ENCODE assay signal across 26 cellular contexts in genomic region chr1:3386603-3387002, GRCh38.
"Had no signal": no experiment of that assay in that cellular context is flagged by ENCODE, and none has a peak within 500 bp of the region (broad histone marks: within the 10 kb centered on the region; RNA-seq: fewer than 3 reads in every experiment).

No MANE protein-coding gene starts in this region.

- H3K27ac ChIP-seq: stomach, suprapubic skin, testis, thyroid gland, tibial nerve, transverse colon, upper lobe of left lung, upper lobe of right lung, uterus, vagina had no signal

- H3K27me3 ChIP-seq: testis, thyroid gland, tibial artery, upper lobe of left lung had no signal

- ATAC-seq: stimulated activated effector memory CD8-positive, alpha-beta T cell treated with anti-CD3 and anti-CD28 coated beads, Interleukin-12 subunit alpha, Interleukin-12 subunit beta, amount 100 ng/mL, for 72 hours; stimulated activated memory B cell treated with anti-CD40 and anti-IgM and Interleukin-4, amounts not matched to agents 10 μg/mL and 1 μg/mL and 100 μg/mL, for 72 hours; stimulated activated naive B cell treated with anti-CD40 and anti-IgM and Interleukin-4, amounts not matched to agents 10 μg/mL and 1 μg/mL and 100 μg/mL, for 72 hours; stimulated activated naive CD8-positive, alpha-beta T cell treated with anti-CD3 and anti-CD28 coated beads, Interleukin-15, amount 100 ng/mL, for 72 hours; stimulated activated naive CD8-positive, alpha-beta T cell treated with anti-CD3 and anti-CD28 coated beads, Interleukin-15, Interleukin-2, amounts not matched to agents 100 U/mL and 50 U/mL, for 24 hours; upper lobe of right lung had no signal

- H3K4me1 ChIP-seq: suprapubic skin, testis, transverse colon, upper lobe of left lung, upper lobe of right lung, uterus, vagina had no signal

- H3K36me3 ChIP-seq: suprapubic skin, thoracic aorta, thyroid gland, transverse colon, upper lobe of right lung, uterus, vagina had no signal

- H3K4me3 ChIP-seq: stomach, suprapubic skin, testis, thoracic aorta, thyroid gland, tibial artery, tibial nerve, transverse colon, upper lobe of left lung, upper lobe of right lung, uterus, vagina had no signal

- DNase-seq: stimulated activated CD4-positive, alpha-beta T cell treated with anti-CD3 and anti-CD28 coated beads, Interleukin-2, amount 100 ng/mL, for 48 hours; stimulated activated CD4-positive, alpha-beta T cell treated with anti-CD3 and anti-CD28 coated beads, Interleukin-4, amount 100 ng/mL, for 1 hour; stimulated activated CD4-positive, alpha-beta T cell treated with anti-CD3 and anti-CD28 coated beads, Interleukin-4, amount 100 ng/mL, for 24 hours; stimulated activated CD4-positive, alpha-beta T cell treated with anti-CD3 and anti-CD28 coated beads, Interleukin-4, amount 100 ng/mL, for 4 hours; stimulated activated CD8-positive, alpha-beta memory T cell treated with anti-CD3 and anti-CD28 coated beads, Interleukin-4, amount 100 ng/mL, for 48 hours; stimulated activated naive B cell treated with anti-CD40 and anti-IgM and Interleukin-4, amounts not matched to agents 10 μg/mL and 1 μg/mL and 100 μg/mL, for 72 hours; stimulated activated naive CD4-positive, alpha-beta T cell; stimulated activated naive CD4-positive, alpha-beta T cell treated with Interleukin-2 at 50 U/mL for 16 hours; stimulated activated naive CD8-positive, alpha-beta T cell treated with anti-CD3 and anti-CD28 coated beads, Interleukin-15, amount 100 ng/mL, for 72 hours; stimulated activated naive CD8-positive, alpha-beta T cell treated with anti-CD3 and anti-CD28 coated beads, Interleukin-15, Interleukin-2, amounts not matched to agents 100 U/mL and 50 U/mL, for 24 hours; stomach; substantia nigra; testis; thyroid gland; tibial artery; transverse colon; trophoblast cell; upper lobe of right lung; uterus had no signal

- H3K9me3 ChIP-seq: stomach, suprapubic skin, testis, thoracic aorta, thyroid gland, tibial artery, tibial nerve, transverse colon, upper lobe of left lung, upper lobe of right lung, uterus, vagina had no signal
